Comparison of ENCODE assay signal across 23 cellular contexts in genomic region chr4:154004028-154004427, GRCh38.
DNase-seq lines count a peak whose midpoint lies in the region; ATAC-seq and TF ChIP-seq lines count a peak whose summit lies in the region.
"Had no signal": no experiment of that assay in that cellular context is flagged by ENCODE, and none has a peak within 500 bp of the region (broad histone marks: within the 10 kb centered on the region; RNA-seq: fewer than 3 reads in every experiment).

No MANE protein-coding gene starts in this region.

- H3K4me3 ChIP-seq in BJ (ENCODE audit: low read depth, low read length) (no peak overlapping the region), brain microvascular endothelial cell (ENCODE audit: low read depth, low read length) (no peak overlapping the region), hepatocyte (no peak overlapping the region), stomach (no peak overlapping the region)
- H3K4me3 ChIP-seq: dorsolateral prefrontal cortex, pancreas, testis had no signal

- TF ChIP-seq CTCF in BJ (IDR thresholded peaks at IDR 0.05; ENCODE audit: insufficient read depth, low read depth, low read length) (no peak), brain microvascular endothelial cell (IDR thresholded peaks at IDR 0.05; ENCODE audit: low read depth, low read length, missing control alignments) (no peak), hepatocyte (IDR thresholded peaks at IDR 0.05; ENCODE audit: poor library complexity) (no peak), stomach (IDR thresholded peaks at IDR 0.05) (no peak), nephron progenitor cell (IDR thresholded peaks at IDR 0.05) (no peak)

- no peaks in the 10 kb centered on the region for H3K36me3 ChIP-seq in BJ (ENCODE audit: control insufficient read depth, insufficient read depth, low read length)
- H3K36me3 ChIP-seq in brain microvascular endothelial cell (replicated peaks) = no peaks in the 10 kb centered on the region
- H3K36me3 ChIP-seq in hepatocyte (replicated peaks; ENCODE audit: insufficient read depth, low read depth) = no peaks in the 10 kb centered on the region
- H3K36me3 ChIP-seq in stomach = no peaks in the 10 kb centered on the region
- H3K36me3 ChIP-seq: pancreas had no signal

- in situ Hi-C loops in brain microvascular endothelial cell (cut with HindIII; ENCODE audit: low pct_ligation_motif_present, low sequenced_read_pairs) = no loop called here

- no peak overlapping the region for H3K27ac Mint-ChIP-seq in nephron progenitor cell
- H3K27ac Mint-ChIP-seq: activated CD4-positive, alpha-beta memory T cell treated with anti-CD3 and anti-CD28 coated beads, Interleukin-2, amount 10 ng/mL, durations not matched to agents 7 days and 5 days; activated naive CD4-positive, alpha-beta T cell treated with anti-CD3 and anti-CD28 coated beads, Interleukin-2, amount 10 ng/mL, durations not matched to agents 7 days and 5 days had no signal

- no peak for ATAC-seq in HG03039 (IDR thresholded peaks at IDR 0.05; ENCODE audit: unreplicated experiment)
- ATAC-seq: activated T-cell treated with anti-CD3 and anti-CD28 coated beads, Interleukin-2, amount 50 U/mL, for 4 hours had no signal

- CTCF ChIA-PET in BJ (lab: Yijun Ruan, JAX) = interaction anchor here (1.0 to 1.1 kb wide), 2 partner anchors 77 to 211 kb away, joined by 3 to 5 read pairs; no protein-coding TSS in a partner anchor

- H3K4me3 Mint-ChIP-seq in nephron progenitor cell = no peak overlapping the region
- H3K4me3 Mint-ChIP-seq: activated CD4-positive, alpha-beta memory T cell treated with anti-CD3 and anti-CD28 coated beads, Interleukin-2, amount 10 ng/mL, durations not matched to agents 7 days and 5 days; activated naive CD4-positive, alpha-beta T cell treated with anti-CD3 and anti-CD28 coated beads, Interleukin-2, amount 10 ng/mL, durations not matched to agents 7 days and 5 days; activated T-cell treated with anti-CD3 and anti-CD28 coated beads, Interleukin-2, amount 50 U/mL, for 4 hours; brain had no signal

- TF ChIP-seq POLR2A in stomach (IDR thresholded peaks at IDR 0.05) = no peak

- no peak overlapping the region for H2AFZ ChIP-seq in hepatocyte

- no peak for TF ChIP-seq EP300 in stomach (IDR thresholded peaks at IDR 0.05)

- peaks cover 5% of the 10 kb centered on the region for H3K4me1 Mint-ChIP-seq in nephron progenitor cell
- H3K4me1 Mint-ChIP-seq: activated CD4-positive, alpha-beta memory T cell treated with anti-CD3 and anti-CD28 coated beads, Interleukin-2, amount 10 ng/mL, durations not matched to agents 7 days and 5 days; activated naive CD4-positive, alpha-beta T cell treated with anti-CD3 and anti-CD28 coated beads, Interleukin-2, amount 10 ng/mL, durations not matched to agents 7 days and 5 days; brain had no signal

- H3K9me3 ChIP-seq in hepatocyte (ENCODE audit: low read depth) (no peaks in the 10 kb centered on the region), stomach (no peaks in the 10 kb centered on the region)
- H3K9me3 ChIP-seq: pancreas, testis had no signal

- H3K79me2 ChIP-seq in hepatocyte = no peaks in the 10 kb centered on the region

- H3K9me2 ChIP-seq in hepatocyte (replicated peaks; ENCODE audit: insufficient read depth) = no peaks in the 10 kb centered on the region

- H3K27me3 Mint-ChIP-seq in nephron progenitor cell (ENCODE audit: low read depth, poor library complexity) = peaks cover 13% of the 10 kb centered on the region
- H3K27me3 Mint-ChIP-seq: activated CD4-positive, alpha-beta memory T cell treated with anti-CD3 and anti-CD28 coated beads, Interleukin-2, amount 10 ng/mL, durations not matched to agents 7 days and 5 days; activated naive CD4-positive, alpha-beta T cell treated with anti-CD3 and anti-CD28 coated beads, Interleukin-2, amount 10 ng/mL, durations not matched to agents 7 days and 5 days; brain had no signal

- H3K27ac ChIP-seq in brain microvascular endothelial cell (peak overlapping the region; percentile 71), hepatocyte (peak overlapping the region; percentile 29), stomach (peak overlapping the region in 3 of 5 donors; percentile 2 to 55 (median 24))
- H3K27ac ChIP-seq: pancreas had no signal

- H3K27me3 ChIP-seq in BJ (ENCODE audit: control insufficient read depth, insufficient read depth, low read length) (no peaks in the 10 kb centered on the region), brain microvascular endothelial cell (replicated peaks) (no peaks in the 10 kb centered on the region), hepatocyte (no peaks in the 10 kb centered on the region), stomach (no peaks in the 10 kb centered on the region)
- H3K27me3 ChIP-seq: dorsolateral prefrontal cortex, pancreas, testis had no signal

- H3K4me1 ChIP-seq in hepatocyte (ENCODE audit: insufficient read depth) (no peaks in the 10 kb centered on the region), stomach (peaks cover 0 to 4% (median 0%) of the 10 kb centered on the region in 4 donors)
- H3K4me1 ChIP-seq: pancreas had no signal

- WGBS in hepatocyte (ENCODE audit: low lambda C conversion rate, missing lambda C conversion rate) = 87% methylated on average over 5 of the region's 5 CpGs
- WGBS in stomach, 5 donors = 69 to 91% (median 85%) methylated on average over 5 of the region's 5 CpGs

- H3K36me3 Mint-ChIP-seq in nephron progenitor cell (ENCODE audit: low read depth) = no peaks in the 10 kb centered on the region
- H3K36me3 Mint-ChIP-seq: activated naive CD4-positive, alpha-beta T cell treated with anti-CD3 and anti-CD28 coated beads, Interleukin-2, amount 10 ng/mL, durations not matched to agents 7 days and 5 days; brain had no signal

- H3K4me2 ChIP-seq in hepatocyte = no peak overlapping the region

- intact Hi-C loops in stomach (cut with DNase I; ENCODE audit: low total_unique reads) = no loop called here

- DNase-seq in BJ (ENCODE audit: low read depth) = peak; percentile 62
- no peak for DNase-seq in brain microvascular endothelial cell
- no peak for DNase-seq in hepatocyte (ENCODE audit: low spot score)
- no peak for DNase-seq in stomach
- DNase-seq in DMS53 (lab: John Stamatoyannopoulos, UW) = no peak
- no peak for DNase-seq in cerebellar nuclear complex (lab: John Stamatoyannopoulos, UW)
- DNase-seq in nephron progenitor cell = no peak
- DNase-seq: ACHN; activated CD4-positive, alpha-beta memory T cell treated with anti-CD3 and anti-CD28 coated beads, Interleukin-2, amount 10 ng/mL, durations not matched to agents 7 days and 5 days; activated naive CD4-positive, alpha-beta T cell treated with anti-CD3 and anti-CD28 coated beads, Interleukin-2, amount 10 ng/mL, durations not matched to agents 7 days and 5 days; activated T-cell treated with anti-CD3 and anti-CD28 coated beads, Interleukin-2, amount 50 U/mL, for 4 hours; dorsolateral prefrontal cortex; head of caudate nucleus; KG1; left ventricle myocardium superior; NCI-H1092; NCI-H2081; NCI-H526; pancreas; Right ventricle myocardium superior had no signal

- no peaks in the 10 kb centered on the region for H3K9me3 Mint-ChIP-seq in nephron progenitor cell
- H3K9me3 Mint-ChIP-seq: activated CD4-positive, alpha-beta memory T cell treated with anti-CD3 and anti-CD28 coated beads, Interleukin-2, amount 10 ng/mL, durations not matched to agents 7 days and 5 days; activated naive CD4-positive, alpha-beta T cell treated with anti-CD3 and anti-CD28 coated beads, Interleukin-2, amount 10 ng/mL, durations not matched to agents 7 days and 5 days; activated T-cell treated with anti-CD3 and anti-CD28 coated beads, Interleukin-2, amount 50 U/mL, for 4 hours had no signal

- H4K20me1 ChIP-seq in hepatocyte (ENCODE audit: insufficient read depth, poor library complexity, severe bottlenecking) = no peaks in the 10 kb centered on the region

- POLR2A ChIA-PET in BJ (lab: Charles Lee) = interaction anchor here (1.4 kb wide), 1 partner anchor 17 kb away, joined by 5 read pairs; no protein-coding TSS in a partner anchor
